1 cellular context compared by ENCODE assay signal in genomic region chr2:127564429-127565260, GRCh38.
TF ChIP-seq lines count a peak whose summit lies in the region.

No MANE protein-coding gene starts in this region.

TF ChIP-seq in HepG2, 621 proteins besides CTCF, POLR2A, EP300 and RAD21:
- TF ChIP-seq ZNF616 (CRISPR knock-in tag; IDR thresholded peaks at IDR 0.05; ENCODE audit: low read depth) (no peak), ZNF431 (CRISPR knock-in tag; IDR thresholded peaks at IDR 0.05; ENCODE audit: borderline replicate concordance, low read depth) (no peak), GABPB1 (CRISPR knock-in tag; IDR thresholded peaks at IDR 0.05) (peak; percentile 39; the same call in 1 of the 2 replicates), CBFB (CRISPR knock-in tag; IDR thresholded peaks at IDR 0.05) (no peak), ZBTB33 (CRISPR knock-in tag; IDR thresholded peaks at IDR 0.05) (no peak), TEAD3 (CRISPR knock-in tag; optimal IDR thresholded peaks at IDR 0.05; ENCODE audit: borderline replicate concordance) (no peak), FUBP1 (CRISPR knock-in tag; IDR thresholded peaks at IDR 0.05; ENCODE audit: borderline replicate concordance) (no peak), GABPA (IDR thresholded peaks at IDR 0.05; ENCODE audit: low read depth, low read length) (no peak), GABPA (CRISPR knock-in tag; IDR thresholded peaks at IDR 0.05; ENCODE audit: low read depth) (peak; percentile 56), NR2C2 (CRISPR knock-in tag; IDR thresholded peaks at IDR 0.05; ENCODE audit: borderline replicate concordance) (peak; percentile 69; the same call in 1 of the 2 replicates), ZNF724P (CRISPR knock-in tag; IDR thresholded peaks at IDR 0.05; ENCODE audit: borderline replicate concordance) (no peak)
